Comparison of ENCODE assay signal across 2 cellular contexts in the genomic region with DNA sequence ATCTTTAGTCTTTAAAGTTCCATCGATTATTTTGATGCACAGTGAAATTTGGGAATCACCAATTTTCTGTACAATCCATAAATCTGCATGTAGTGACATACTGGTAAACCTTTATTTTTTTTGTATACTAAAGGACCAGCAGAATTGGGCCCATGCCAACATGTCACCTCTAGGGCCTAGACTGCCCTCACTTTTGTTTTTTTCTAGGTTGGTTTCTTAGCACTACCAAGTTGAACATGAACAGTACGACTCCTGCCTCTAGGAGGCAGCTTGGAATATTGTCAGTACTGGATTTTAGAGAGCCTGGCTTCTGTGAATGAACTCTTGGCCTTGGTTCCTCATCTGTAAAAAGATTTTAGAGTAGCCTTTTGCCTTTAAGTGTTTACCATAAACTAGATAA.
TF ChIP-seq lines count a peak whose summit lies in the region.

No MANE protein-coding gene starts in this region.

TF ChIP-seq in K562, 482 proteins besides CTCF, POLR2A, EP300 and RAD21:
- TF ChIP-seq HMGN3 (IDR thresholded peaks at IDR 0.05; ENCODE audit: borderline replicate concordance, extremely low read depth, insufficient read length, low read depth, low read length) (no peak), ZNF384 (IDR thresholded peaks at IDR 0.05; ENCODE audit: low read depth, low read length) (0 out of 2 replicates have a peak, but pooled peaks have one; percentile 18), HNRNPK (IDR thresholded peaks at IDR 0.05; ENCODE audit: low read depth, low read length, poor library complexity, severe bottlenecking) (no peak), KDM5B (IDR thresholded peaks at IDR 0.05; ENCODE audit: insufficient replicate concordance, low read depth, low read length) (no peak), RBM34 (IDR thresholded peaks at IDR 0.05; ENCODE audit: borderline replicate concordance, insufficient read depth, low read length) (no peak), XRCC5 (IDR thresholded peaks at IDR 0.05; ENCODE audit: low read depth, low read length) (no peak), NFIC (IDR thresholded peaks at IDR 0.05) (peak; percentile 71), CBFA2T3 (IDR thresholded peaks at IDR 0.05) (no peak)

TF ChIP-seq in HepG2, 621 proteins besides CTCF, POLR2A, EP300 and RAD21:
- TF ChIP-seq MAFK (conservative IDR thresholded peaks at IDR 0.05 in 1 of 2, IDR thresholded peaks at IDR 0.05 in 1 of 2; ENCODE audit: low read length in 2 of 2) (no peak), MBD4 (IDR thresholded peaks at IDR 0.05; ENCODE audit: borderline replicate concordance, low read length) (no peak), ATF7-NPFF (CRISPR knock-in tag; IDR thresholded peaks at IDR 0.05; ENCODE audit: low read depth) (no peak), LCORL (IDR thresholded peaks at IDR 0.05) (no peak), LCORL (CRISPR knock-in tag; IDR thresholded peaks at IDR 0.05) (no peak), ISX (CRISPR knock-in tag; conservative IDR thresholded peaks at IDR 0.05) (no peak), MAFG (CRISPR knock-in tag; IDR thresholded peaks at IDR 0.05) (no peak)
- TF ChIP-seq, protein P1, sequence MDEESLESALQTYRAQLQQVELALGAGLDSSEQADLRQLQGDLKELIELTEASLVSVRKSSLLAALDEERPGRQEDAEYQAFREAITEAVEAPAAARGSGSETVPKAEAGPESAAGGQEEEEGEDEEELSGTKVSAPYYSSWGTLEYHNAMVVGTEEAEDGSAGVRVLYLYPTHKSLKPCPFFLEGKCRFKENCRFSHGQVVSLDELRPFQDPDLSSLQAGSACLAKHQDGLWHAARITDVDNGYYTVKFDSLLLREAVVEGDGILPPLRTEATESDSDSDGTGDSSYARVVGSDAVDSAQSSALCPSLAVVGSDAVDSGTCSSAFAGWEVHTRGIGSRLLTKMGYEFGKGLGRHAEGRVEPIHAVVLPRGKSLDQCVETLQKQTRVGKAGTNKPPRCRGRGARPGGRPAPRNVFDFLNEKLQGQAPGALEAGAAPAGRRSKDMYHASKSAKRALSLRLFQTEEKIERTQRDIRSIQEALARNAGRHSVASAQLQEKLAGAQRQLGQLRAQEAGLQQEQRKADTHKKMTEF (CRISPR knock-in tag; IDR thresholded peaks at IDR 0.05), result no peak
- TF ChIP-seq, protein P2, sequence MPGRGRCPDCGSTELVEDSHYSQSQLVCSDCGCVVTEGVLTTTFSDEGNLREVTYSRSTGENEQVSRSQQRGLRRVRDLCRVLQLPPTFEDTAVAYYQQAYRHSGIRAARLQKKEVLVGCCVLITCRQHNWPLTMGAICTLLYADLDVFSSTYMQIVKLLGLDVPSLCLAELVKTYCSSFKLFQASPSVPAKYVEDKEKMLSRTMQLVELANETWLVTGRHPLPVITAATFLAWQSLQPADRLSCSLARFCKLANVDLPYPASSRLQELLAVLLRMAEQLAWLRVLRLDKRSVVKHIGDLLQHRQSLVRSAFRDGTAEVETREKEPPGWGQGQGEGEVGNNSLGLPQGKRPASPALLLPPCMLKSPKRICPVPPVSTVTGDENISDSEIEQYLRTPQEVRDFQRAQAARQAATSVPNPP (CRISPR knock-in tag; IDR thresholded peaks at IDR 0.05), result no peak
- TF ChIP-seq, protein P3, sequence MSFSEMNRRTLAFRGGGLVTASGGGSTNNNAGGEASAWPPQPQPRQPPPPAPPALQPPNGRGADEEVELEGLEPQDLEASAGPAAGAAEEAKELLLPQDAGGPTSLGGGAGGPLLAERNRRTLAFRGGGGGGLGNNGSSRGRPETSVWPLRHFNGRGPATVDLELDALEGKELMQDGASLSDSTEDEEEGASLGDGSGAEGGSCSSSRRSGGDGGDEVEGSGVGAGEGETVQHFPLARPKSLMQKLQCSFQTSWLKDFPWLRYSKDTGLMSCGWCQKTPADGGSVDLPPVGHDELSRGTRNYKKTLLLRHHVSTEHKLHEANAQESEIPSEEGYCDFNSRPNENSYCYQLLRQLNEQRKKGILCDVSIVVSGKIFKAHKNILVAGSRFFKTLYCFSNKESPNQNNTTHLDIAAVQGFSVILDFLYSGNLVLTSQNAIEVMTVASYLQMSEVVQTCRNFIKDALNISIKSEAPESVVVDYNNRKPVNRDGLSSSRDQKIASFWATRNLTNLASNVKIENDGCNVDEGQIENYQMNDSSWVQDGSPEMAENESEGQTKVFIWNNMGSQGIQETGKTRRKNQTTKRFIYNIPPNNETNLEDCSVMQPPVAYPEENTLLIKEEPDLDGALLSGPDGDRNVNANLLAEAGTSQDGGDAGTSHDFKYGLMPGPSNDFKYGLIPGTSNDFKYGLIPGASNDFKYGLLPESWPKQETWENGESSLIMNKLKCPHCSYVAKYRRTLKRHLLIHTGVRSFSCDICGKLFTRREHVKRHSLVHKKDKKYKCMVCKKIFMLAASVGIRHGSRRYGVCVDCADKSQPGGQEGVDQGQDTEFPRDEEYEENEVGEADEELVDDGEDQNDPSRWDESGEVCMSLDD (CRISPR knock-in tag; IDR thresholded peaks at IDR 0.05; ENCODE audit: borderline replicate concordance), result no peak
- TF ChIP-seq, protein P4, sequence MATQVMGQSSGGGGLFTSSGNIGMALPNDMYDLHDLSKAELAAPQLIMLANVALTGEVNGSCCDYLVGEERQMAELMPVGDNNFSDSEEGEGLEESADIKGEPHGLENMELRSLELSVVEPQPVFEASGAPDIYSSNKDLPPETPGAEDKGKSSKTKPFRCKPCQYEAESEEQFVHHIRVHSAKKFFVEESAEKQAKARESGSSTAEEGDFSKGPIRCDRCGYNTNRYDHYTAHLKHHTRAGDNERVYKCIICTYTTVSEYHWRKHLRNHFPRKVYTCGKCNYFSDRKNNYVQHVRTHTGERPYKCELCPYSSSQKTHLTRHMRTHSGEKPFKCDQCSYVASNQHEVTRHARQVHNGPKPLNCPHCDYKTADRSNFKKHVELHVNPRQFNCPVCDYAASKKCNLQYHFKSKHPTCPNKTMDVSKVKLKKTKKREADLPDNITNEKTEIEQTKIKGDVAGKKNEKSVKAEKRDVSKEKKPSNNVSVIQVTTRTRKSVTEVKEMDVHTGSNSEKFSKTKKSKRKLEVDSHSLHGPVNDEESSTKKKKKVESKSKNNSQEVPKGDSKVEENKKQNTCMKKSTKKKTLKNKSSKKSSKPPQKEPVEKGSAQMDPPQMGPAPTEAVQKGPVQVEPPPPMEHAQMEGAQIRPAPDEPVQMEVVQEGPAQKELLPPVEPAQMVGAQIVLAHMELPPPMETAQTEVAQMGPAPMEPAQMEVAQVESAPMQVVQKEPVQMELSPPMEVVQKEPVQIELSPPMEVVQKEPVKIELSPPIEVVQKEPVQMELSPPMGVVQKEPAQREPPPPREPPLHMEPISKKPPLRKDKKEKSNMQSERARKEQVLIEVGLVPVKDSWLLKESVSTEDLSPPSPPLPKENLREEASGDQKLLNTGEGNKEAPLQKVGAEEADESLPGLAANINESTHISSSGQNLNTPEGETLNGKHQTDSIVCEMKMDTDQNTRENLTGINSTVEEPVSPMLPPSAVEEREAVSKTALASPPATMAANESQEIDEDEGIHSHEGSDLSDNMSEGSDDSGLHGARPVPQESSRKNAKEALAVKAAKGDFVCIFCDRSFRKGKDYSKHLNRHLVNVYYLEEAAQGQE (IDR thresholded peaks at IDR 0.05; ENCODE audit: borderline replicate concordance in 1 of 2, low read depth in 1 of 2, low read length in 2 of 2), result no peak
- TF ChIP-seq, protein P5, sequence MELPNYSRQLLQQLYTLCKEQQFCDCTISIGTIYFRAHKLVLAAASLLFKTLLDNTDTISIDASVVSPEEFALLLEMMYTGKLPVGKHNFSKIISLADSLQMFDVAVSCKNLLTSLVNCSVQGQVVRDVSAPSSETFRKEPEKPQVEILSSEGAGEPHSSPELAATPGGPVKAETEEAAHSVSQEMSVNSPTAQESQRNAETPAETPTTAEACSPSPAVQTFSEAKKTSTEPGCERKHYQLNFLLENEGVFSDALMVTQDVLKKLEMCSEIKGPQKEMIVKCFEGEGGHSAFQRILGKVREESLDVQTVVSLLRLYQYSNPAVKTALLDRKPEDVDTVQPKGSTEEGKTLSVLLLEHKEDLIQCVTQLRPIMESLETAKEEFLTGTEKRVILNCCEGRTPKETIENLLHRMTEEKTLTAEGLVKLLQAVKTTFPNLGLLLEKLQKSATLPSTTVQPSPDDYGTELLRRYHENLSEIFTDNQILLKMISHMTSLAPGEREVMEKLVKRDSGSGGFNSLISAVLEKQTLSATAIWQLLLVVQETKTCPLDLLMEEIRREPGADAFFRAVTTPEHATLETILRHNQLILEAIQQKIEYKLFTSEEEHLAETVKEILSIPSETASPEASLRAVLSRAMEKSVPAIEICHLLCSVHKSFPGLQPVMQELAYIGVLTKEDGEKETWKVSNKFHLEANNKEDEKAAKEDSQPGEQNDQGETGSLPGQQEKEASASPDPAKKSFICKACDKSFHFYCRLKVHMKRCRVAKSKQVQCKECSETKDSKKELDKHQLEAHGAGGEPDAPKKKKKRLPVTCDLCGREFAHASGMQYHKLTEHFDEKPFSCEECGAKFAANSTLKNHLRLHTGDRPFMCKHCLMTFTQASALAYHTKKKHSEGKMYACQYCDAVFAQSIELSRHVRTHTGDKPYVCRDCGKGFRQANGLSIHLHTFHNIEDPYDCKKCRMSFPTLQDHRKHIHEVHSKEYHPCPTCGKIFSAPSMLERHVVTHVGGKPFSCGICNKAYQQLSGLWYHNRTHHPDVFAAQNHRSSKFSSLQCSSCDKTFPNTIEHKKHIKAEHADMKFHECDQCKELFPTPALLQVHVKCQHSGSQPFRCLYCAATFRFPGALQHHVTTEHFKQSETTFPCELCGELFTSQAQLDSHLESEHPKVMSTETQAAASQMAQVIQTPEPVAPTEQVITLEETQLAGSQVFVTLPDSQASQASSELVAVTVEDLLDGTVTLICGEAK (IDR thresholded peaks at IDR 0.05), result no peak
- TF ChIP-seq, protein P5 (CRISPR knock-in tag; IDR thresholded peaks at IDR 0.05), result no peak
- TF ChIP-seq, protein P6, sequence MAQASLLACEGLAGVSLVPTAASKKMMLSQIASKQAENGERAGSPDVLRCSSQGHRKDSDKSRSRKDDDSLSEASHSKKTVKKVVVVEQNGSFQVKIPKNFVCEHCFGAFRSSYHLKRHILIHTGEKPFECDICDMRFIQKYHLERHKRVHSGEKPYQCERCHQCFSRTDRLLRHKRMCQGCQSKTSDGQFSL (CRISPR knock-in tag; IDR thresholded peaks at IDR 0.05), result no peak
- TF ChIP-seq, protein P7, sequence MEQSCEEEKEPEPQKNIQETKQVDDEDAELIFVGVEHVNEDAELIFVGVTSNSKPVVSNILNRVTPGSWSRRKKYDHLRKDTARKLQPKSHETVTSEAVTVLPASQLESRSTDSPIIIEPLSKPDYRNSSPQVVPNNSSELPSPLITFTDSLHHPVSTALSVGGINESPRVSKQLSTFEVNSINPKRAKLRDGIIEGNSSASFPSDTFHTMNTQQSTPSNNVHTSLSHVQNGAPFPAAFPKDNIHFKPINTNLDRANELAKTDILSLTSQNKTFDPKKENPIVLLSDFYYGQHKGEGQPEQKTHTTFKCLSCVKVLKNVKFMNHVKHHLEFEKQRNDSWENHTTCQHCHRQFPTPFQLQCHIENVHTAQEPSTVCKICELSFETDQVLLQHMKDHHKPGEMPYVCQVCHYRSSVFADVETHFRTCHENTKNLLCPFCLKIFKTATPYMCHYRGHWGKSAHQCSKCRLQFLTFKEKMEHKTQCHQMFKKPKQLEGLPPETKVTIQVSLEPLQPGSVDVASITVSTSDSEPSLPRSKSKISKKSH (CRISPR knock-in tag; IDR thresholded peaks at IDR 0.05; ENCODE audit: borderline replicate concordance), result no peak
